ENCODE assay signal across 1 cellular context in the genomic region with DNA sequence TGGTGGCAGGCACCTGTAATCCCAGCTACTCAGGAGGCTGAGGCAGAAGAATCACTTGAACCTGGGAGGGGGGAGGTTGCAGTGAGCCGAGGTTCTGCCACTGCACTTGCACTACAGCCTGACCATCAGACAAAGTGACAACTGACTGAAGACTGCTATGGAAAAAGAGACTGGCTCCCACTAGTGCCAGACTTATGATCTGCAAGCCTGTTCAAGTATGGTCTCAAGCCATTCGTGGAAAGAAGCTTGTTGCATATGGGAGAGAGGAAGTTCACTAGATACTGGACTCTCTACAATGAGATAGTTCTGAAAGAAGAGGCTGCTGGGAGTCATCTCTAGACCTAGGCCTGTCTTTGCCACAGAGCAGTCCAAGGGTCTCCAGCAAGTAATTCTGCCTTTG.
TF ChIP-seq lines count a peak whose summit lies in the region.

No MANE protein-coding gene starts in this region.

TF ChIP-seq in K562, 482 proteins besides CTCF, POLR2A, EP300 and RAD21:
- TF ChIP-seq ZFX (CRISPR knock-in tag; IDR thresholded peaks at IDR 0.05) = no peak
- TF ChIP-seq, protein P1, sequence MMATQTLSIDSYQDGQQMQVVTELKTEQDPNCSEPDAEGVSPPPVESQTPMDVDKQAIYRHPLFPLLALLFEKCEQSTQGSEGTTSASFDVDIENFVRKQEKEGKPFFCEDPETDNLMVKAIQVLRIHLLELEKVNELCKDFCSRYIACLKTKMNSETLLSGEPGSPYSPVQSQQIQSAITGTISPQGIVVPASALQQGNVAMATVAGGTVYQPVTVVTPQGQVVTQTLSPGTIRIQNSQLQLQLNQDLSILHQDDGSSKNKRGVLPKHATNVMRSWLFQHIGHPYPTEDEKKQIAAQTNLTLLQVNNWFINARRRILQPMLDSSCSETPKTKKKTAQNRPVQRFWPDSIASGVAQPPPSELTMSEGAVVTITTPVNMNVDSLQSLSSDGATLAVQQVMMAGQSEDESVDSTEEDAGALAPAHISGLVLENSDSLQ (IDR thresholded peaks at IDR 0.05) = peak; percentile 21; the same call in 1 of the 2 replicates
- no peak for TF ChIP-seq HNRNPL (IDR thresholded peaks at IDR 0.05; ENCODE audit: low read depth, low read length)
- no peak for TF ChIP-seq FOXK1 (CRISPR knock-in tag; IDR thresholded peaks at IDR 0.05; ENCODE audit: borderline replicate concordance)
- no peak for TF ChIP-seq STAT5B (CRISPR knock-in tag; IDR thresholded peaks at IDR 0.05)
